ENCODE assay signal across 8 cellular contexts in genomic region chr9:129080312-129080607, GRCh38. TPM values are rescaled to one million over a fixed set of nuclear protein-coding genes. Genes with fewer than 3 reads are reported as not detected.
DNase-seq lines count a peak whose midpoint lies in the region; TF ChIP-seq lines count a peak whose summit lies in the region.

No MANE protein-coding gene starts in this region.

- H3K27ac ChIP-seq in ovary: peak overlapping the region in 1 of 2 donors; percentile 41

- H3K4me3 ChIP-seq in endocrine pancreas (ENCODE audit: control insufficient read depth, insufficient read depth, low read length): peak overlapping the region; percentile 60
- peak overlapping the region; percentile 93 for H3K4me3 ChIP-seq in ovary

- H3K27me3 ChIP-seq in endocrine pancreas (ENCODE audit: control insufficient read depth, insufficient read depth, low read length): no peaks in the 10 kb centered on the region
- no peaks in the 10 kb centered on the region for H3K27me3 ChIP-seq in ovary

- H3K4me1 Mint-ChIP-seq in Calu3 (ENCODE audit: low read depth, unreplicated experiment): no peaks in the 10 kb centered on the region

- peak overlapping the region; percentile 83 for H3K27ac Mint-ChIP-seq in Calu3 (ENCODE audit: unreplicated experiment)

- peak overlapping the region; percentile 79 for H3K4me3 Mint-ChIP-seq in Calu3 (ENCODE audit: low read depth, unreplicated experiment)

- no peaks in the 10 kb centered on the region for H3K9me3 ChIP-seq in endocrine pancreas (ENCODE audit: control insufficient read depth, low read length)
- H3K9me3 ChIP-seq in ovary: no peaks in the 10 kb centered on the region

- BruUV-seq in Calu3 (replicated peaks; lab: Mats Ljungman, UMichigan): no TSS peak

- no peak for DNase-seq in Calu3
- DNase-seq in NCI-H69 (lab: John Stamatoyannopoulos, UW): peak; percentile 49
- DNase-seq in ovary: no peak
- DNase-seq in COLO668 (lab: John Stamatoyannopoulos, UW; ENCODE audit: unreplicated experiment): no peak
- no peak for DNase-seq in activated CD4-positive, alpha-beta T cell treated with anti-CD3 and anti-CD28 coated beads for 4 hours
- no peak for DNase-seq in GOT3 (lab: John Stamatoyannopoulos, UW)
- no peak for DNase-seq in NCI-H1694 (lab: John Stamatoyannopoulos, UW)

- H3K36me3 Mint-ChIP-seq in Calu3 (ENCODE audit: insufficient read depth, unreplicated experiment): peaks cover 31% of the 10 kb centered on the region

- TF ChIP-seq CTCF in Calu3 (IDR thresholded peaks at IDR 0.05; ENCODE audit: unreplicated experiment) (no peak), ovary (IDR thresholded peaks at IDR 0.05) (peak in 1 of 3 donors; percentile 3)

- no peak for TF ChIP-seq EP300 in ovary (IDR thresholded peaks at IDR 0.05)

- H3K9me3 Mint-ChIP-seq in Calu3 (ENCODE audit: low read depth, unreplicated experiment): no peaks in the 10 kb centered on the region

- no peak for TF ChIP-seq POLR2A in ovary (IDR thresholded peaks at IDR 0.05)

- H3K36me3 ChIP-seq in endocrine pancreas (ENCODE audit: control insufficient read depth, insufficient read depth, low read length): no peaks in the 10 kb centered on the region
- H3K36me3 ChIP-seq in ovary: no peaks in the 10 kb centered on the region

- 3 to 4% (median 3%) methylated on average over 11 of the region's 11 CpGs for WGBS in ovary, 3 donors

- peaks cover 7% of the 10 kb centered on the region for H3K4me1 ChIP-seq in endocrine pancreas (ENCODE audit: control insufficient read depth, insufficient read depth, low read length)
- peaks cover 5% of the 10 kb centered on the region for H3K4me1 ChIP-seq in ovary (ENCODE audit: insufficient read depth)

- H3K27me3 Mint-ChIP-seq in Calu3 (ENCODE audit: unreplicated experiment): no peaks in the 10 kb centered on the region

- intact Hi-C loops in Calu3 (cut with micrococcal nuclease; ENCODE audit: unreplicated experiment) (no loop called here), ovary (cut with DNase I) (no loop called here)

- CTCF ChIA-PET in Calu3 (lab: Charles Lee): interaction anchor here (1.0 to 1.6 kb wide), 2 partner anchors 49 to 51 kb away, joined by 3 read pairs; no protein-coding TSS in a partner anchor

- H3K9ac ChIP-seq in endocrine pancreas (ENCODE audit: control insufficient read depth, insufficient read depth, low read length): peak overlapping the region; percentile 10

RNA-seq across cellular contexts. Expression of gene DOLPP1, which starts 0.7 kb away (rescaled TPM):
- 14.4 and 16.1 TPM in 2 replicates for total RNA-seq in Calu3 (2022)
- 10 to 100 TPM in 3 of 7 donors, 1 to 10 TPM in 4; 3.3 to 16.2 (median 9.4) TPM for total RNA-seq in ovary
- polyA plus RNA-seq in ovary: 1 to 10 TPM; 6.8 to 8.6 TPM

RNA-seq across cellular contexts. Expression of gene CRAT, which starts 30.3 kb away (rescaled TPM):
- total RNA-seq in Calu3 (2022) (7.1 and 9.2 TPM in 2 replicates), ovary (10 to 100 TPM; 23.0 to 42.7 (median 39.1) TPM)
- 10 to 100 TPM; 28.7 to 29.9 TPM for polyA plus RNA-seq in ovary

RNA-seq across cellular contexts. Expression of gene PTPA, which starts 31.0 kb away (rescaled TPM):
- total RNA-seq in Calu3 (2022) (76.2 and 83.3 TPM in 2 replicates), ovary (100 to 1,000 TPM in 3 of 7 donors, 10 to 100 TPM in 4; 32.1 to 107 (median 89.2) TPM)
- polyA plus RNA-seq in ovary: 10 to 100 TPM; 62.9 to 97.8 TPM

RNA-seq across cellular contexts. Expression of gene MIGA2, which starts 43.8 kb away (rescaled TPM):
- total RNA-seq in Calu3 (2022) (17.8 and 21.2 TPM in 2 replicates), ovary (10 to 100 TPM; 18.7 to 36.5 (median 25.5) TPM)
- polyA plus RNA-seq in ovary: 10 to 100 TPM in 1 of 2 donors, 1 to 10 TPM in 1; 2.5 to 21.7 TPM

RNA-seq across cellular contexts. Expression of gene SH3GLB2, which starts 52.1 kb away (rescaled TPM):
- 66.5 and 83.8 TPM in 2 replicates for total RNA-seq in Calu3 (2022)
- 100 to 1,000 TPM in 2 of 7 donors, 10 to 100 TPM in 5; 57.8 to 105 (median 88.8) TPM for total RNA-seq in ovary
- polyA plus RNA-seq in ovary: 100 to 1,000 TPM in 1 of 2 donors, 10 to 100 TPM in 1; 11.8 to 112 TPM
